Comparison of ENCODE assay signal across 13 cellular contexts in genomic region chr16:25264599-25264998, GRCh38. TPM values are rescaled to one million over a fixed set of nuclear protein-coding genes. Genes with fewer than 3 reads are reported as not detected.
DNase-seq lines count a peak whose midpoint lies in the region; ATAC-seq, FAIRE-seq and TF ChIP-seq lines count a peak whose summit lies in the region.
"Had no signal": no experiment of that assay in that cellular context is flagged by ENCODE, and none has a peak within 500 bp of the region (broad histone marks: within the 10 kb centered on the region; RNA-seq: fewer than 3 reads in every experiment).

No MANE protein-coding gene starts in this region.

- FAIRE-seq in GM12878 (lab: Jason Lieb, UNC): no peak

- CTCF ChIA-PET in GM12878 (lab: Yijun Ruan, JAX): no interaction called here

- TF ChIP-seq RAD21 in GM12878 (IDR thresholded peaks at IDR 0.05; ENCODE audit: insufficient read depth, low read depth, low read length): no peak

- WGBS in GM12878 (ENCODE audit: insufficient coverage, insufficient replicate concordance, low lambda C conversion rate, missing lambda C conversion rate): 97% methylated on average over 2 of the region's 2 CpGs

- RAD21 ChIA-PET in GM12878 (lab: Charles Lee; ENCODE audit: unreplicated experiment): no interaction called here

- TF ChIP-seq POLR2A in GM12878 (IDR thresholded peaks at IDR 0.05; ENCODE audit: low read depth, low read length): no peak

- H3K4me2 ChIP-seq in GM12878 (ENCODE audit: control insufficient read depth, insufficient read depth): no peak overlapping the region

- H3K9me3 ChIP-seq in GM12878 (replicated peaks; ENCODE audit: control insufficient read depth, insufficient read depth, low read length): no peaks in the 10 kb centered on the region
- H3K9me3 ChIP-seq: prostate gland, upper lobe of left lung had no signal

- intact Hi-C loops in GM12878 (cut with micrococcal nuclease; ENCODE audit: unreplicated experiment): no loop called here

- no peaks in the 10 kb centered on the region; the same call in 1 of the 2 replicates for H4K20me1 ChIP-seq in GM12878 (ENCODE audit: control insufficient read depth, insufficient read depth)

- no peaks in the 10 kb centered on the region; the same call in 1 of the 2 replicates for H3K4me1 ChIP-seq in GM12878 (ENCODE audit: control insufficient read depth, insufficient read depth, low read length)
- H3K4me1 ChIP-seq: prostate gland, upper lobe of left lung had no signal

- H3K27me3 ChIP-seq in GM12878 (replicated peaks in 1 of 2; ENCODE audit: control insufficient read depth in 2 of 2, insufficient read depth in 2 of 2, low read length in 1 of 2): no peaks in the 10 kb centered on the region
- H3K27me3 ChIP-seq: upper lobe of left lung had no signal

- in situ Hi-C loops in GM12878 (cut with MboI): no loop called here
- in situ Hi-C loops in GM13976 (cut with MboI; ENCODE audit: low sequenced_read_pairs, unreplicated experiment): no loop called here

- H3K79me2 ChIP-seq in GM12878 (ENCODE audit: control insufficient read depth, insufficient read depth, low read length): peaks cover 18% of the 10 kb centered on the region

- ATAC-seq in GM12878 (no peak), HG02571 (IDR thresholded peaks at IDR 0.05; ENCODE audit: unreplicated experiment) (no peak)

- no peak overlapping the region for H3K27ac ChIP-seq in GM12878 (ENCODE audit: control insufficient read depth, insufficient read depth)
- H3K27ac ChIP-seq: prostate gland, upper lobe of left lung had no signal

- no peak for TF ChIP-seq EP300 in GM12878 (IDR thresholded peaks at IDR 0.05; ENCODE audit: borderline replicate concordance in 1 of 2, control insufficient read depth in 1 of 2, low read depth in 2 of 2, low read length in 2 of 2)

- no peak overlapping the region for H3K9ac ChIP-seq in GM12878 (ENCODE audit: control insufficient read depth, insufficient read depth, low read length)

- H3K36me3 ChIP-seq in GM12878 (ENCODE audit: control insufficient read depth in 2 of 2, insufficient read depth in 2 of 2, low read length in 1 of 2): peaks cover 0 to 3% of the 10 kb centered on the region in 2 experiments; a peak in 1 of 4 replicates
- H3K36me3 ChIP-seq: prostate gland had no signal

- no peak overlapping the region for H2AFZ ChIP-seq in GM12878 (ENCODE audit: control insufficient read depth, low read depth, low read length)

- SMC1A ChIA-PET in GM12878 (lab: Charles Lee; ENCODE audit: uncharacterized antibody, unreplicated experiment): interaction anchor here (0.6 kb wide), 1 partner anchor 683 kb away, joined by 3 read pairs; no protein-coding TSS in a partner anchor

- TF ChIP-seq CTCF in GM12878 (IDR thresholded peaks at IDR 0.05 in 2 of 3, conservative IDR thresholded peaks at IDR 0.05 in 1 of 3; ENCODE audit: control insufficient read depth in 2 of 3, extremely low read depth in 1 of 3, insufficient read depth in 1 of 3, low read depth in 3 of 3, low read length in 3 of 3): no peak
- TF ChIP-seq CTCF in GM13976 (IDR thresholded peaks at IDR 0.05; ENCODE audit: borderline replicate concordance, control extremely low read depth, extremely low read depth, insufficient read depth, missing control alignments): no peak

- BruUV-seq in GM12878 (replicated peaks; lab: Mats Ljungman, UMichigan): no TSS peak

- peak; percentile 15 for DNase-seq in activated CD4-positive, alpha-beta T cell treated with anti-CD3 and anti-CD28 coated beads for 48 hours
- no peak for DNase-seq in activated CD4-positive, alpha-beta T cell treated with anti-CD3 and anti-CD28 coated beads, Interleukin-2, amount 50 U/mL, for 4 hours
- DNase-seq in NAMALWA (ENCODE audit: low spot score) (peak; percentile 15), GM12878 (ENCODE audit: low read depth, low spot score) (no peak), lung microvascular endothelial cell (ENCODE audit: low read depth in 2 of 2) (peak; percentile 35 to 44), kidney tubule cell (ENCODE audit: low spot score) (no peak), GM13976 (ENCODE audit: low spot score) (no peak)
- DNase-seq: activated effector memory CD4-positive, alpha-beta T cell treated with anti-CD3 and anti-CD28 coated beads, Interleukin-2, amount 50 U/mL, for 16 hours; upper lobe of left lung had no signal

- H3K4me3 ChIP-seq in GM12878: no peak overlapping the region
- H3K4me3 ChIP-seq: prostate gland, upper lobe of left lung had no signal

- POLR2A ChIA-PET in GM12878 (lab: Charles Lee): no interaction called here

TF ChIP-seq in GM12878, 131 proteins besides CTCF, POLR2A, EP300 and RAD21:
- TF ChIP-seq NFXL1 (IDR thresholded peaks at IDR 0.05; ENCODE audit: borderline replicate concordance) (no peak), REST (IDR thresholded peaks at IDR 0.05; ENCODE audit: low read depth, low read length) (peak; percentile 90), RUNX3 (IDR thresholded peaks at IDR 0.05; ENCODE audit: low read length) (no peak), MEF2B (IDR thresholded peaks at IDR 0.05; ENCODE audit: partially characterized antibody, poor library complexity, severe bottlenecking) (no peak), SREBF1 (IDR thresholded peaks at IDR 0.05; ENCODE audit: low read length) (no peak)

RNA-seq across cellular contexts. Expression of gene ZKSCAN2, which starts 7.0 kb away (rescaled TPM):
- 12.9 and 13.8 TPM in 2 replicates for total RNA-seq in GM12878 (2013; cell fraction: nucleolus; rRNA removed)
- total RNA-seq in GM12878 (2014; rRNA removed): 3.0 and 3.8 TPM in 2 replicates
- total RNA-seq in GM12878 (2014; rRNA removed; fragmentation: Illumina TruSeq; extraction: Trizol): 3.5 and 3.8 TPM in 2 replicates
- total RNA-seq in GM12878 (2021): 5.4 and 6.6 TPM in 2 replicates
- 2.1 TPM for polyA plus RNA-seq in GM12878 (2011; ENCODE audit: low read depth)
- 2.7 and 3.2 TPM in 2 replicates for polyA plus RNA-seq in GM12878 (2011; rRNA removed)
- 2.4 TPM in 2 replicates for polyA plus RNA-seq in GM12878 (2011; cell fraction: cytosol; rRNA removed)
- 3.4 and 4.3 TPM in 2 replicates for polyA plus RNA-seq in GM12878 (2011; cell fraction: nucleus; rRNA removed)
- 2.0 and 2.1 TPM in 2 replicates for polyA plus RNA-seq in GM12878 (2012)
- polyA plus RNA-seq in GM12878 (2014; fragmentation: Illumina TruSeq; extraction: Trizol): 4.1 and 4.6 TPM in 2 replicates
- 1 to 10 TPM in 1 of 2 experiments, under 1 TPM in 1; 0.75 to 1.2 TPM for polyA plus RNA-seq in GM12878 (2014; fragmentation: Nextera tagmentation; extraction: Ambion mirVana)
- 2.2 and 2.8 TPM in 2 replicates for polyA plus RNA-seq in GM12878 (2014; rRNA removed)
- polyA plus RNA-seq in GM12878 (2016; fragmentation: Nextera tagmentation; extraction: Ambion mirVana): 1 to 10 TPM; 2.7 to 3.3 TPM
- polyA minus RNA-seq in GM12878 (2011; rRNA and poly(A)+ RNA removed): 6.7 and 8.0 TPM in 2 replicates
- 3.2 and 3.6 TPM in 2 replicates for polyA minus RNA-seq in GM12878 (2011; cell fraction: cytosol; rRNA and poly(A)+ RNA removed)
- 4.0 and 8.3 TPM in 2 replicates for polyA minus RNA-seq in GM12878 (2011; cell fraction: nucleus; rRNA and poly(A)+ RNA removed)
- 2.2 and 2.8 TPM in 2 replicates for total RNA-seq in lung microvascular endothelial cell

RNA-seq across cellular contexts. Expression of gene AQP8, which starts 47.9 kb away (rescaled TPM):
- total RNA-seq in GM12878 (2013; cell fraction: nucleolus; rRNA removed): not detected in 2 replicates
- total RNA-seq in GM12878 (2014; rRNA removed) (not detected in 2 replicates), GM12878 (2014; rRNA removed; fragmentation: Illumina TruSeq; extraction: Trizol) (not detected in 2 replicates), GM12878 (2021) (not detected in 2 replicates), lung microvascular endothelial cell (not detected in 2 replicates)
- polyA plus RNA-seq in GM12878 (2011; ENCODE audit: low read depth): not detected
- polyA plus RNA-seq in GM12878 (2011; rRNA removed) (not detected in 2 replicates), GM12878 (2014; fragmentation: Illumina TruSeq; extraction: Trizol) (not detected in 2 replicates), GM12878 (2014; fragmentation: Nextera tagmentation; extraction: Ambion mirVana) (not detected), GM12878 (2014; rRNA removed) (not detected in 2 replicates), GM12878 (2016; fragmentation: Nextera tagmentation; extraction: Ambion mirVana) (not detected)
- not detected in 2 replicates for polyA plus RNA-seq in GM12878 (2011; cell fraction: cytosol; rRNA removed)
- polyA plus RNA-seq in GM12878 (2011; cell fraction: nucleus; rRNA removed): 0.09 and 0.10 TPM in 2 replicates
- not detected in 2 replicates for polyA plus RNA-seq in GM12878 (2012)
- not detected in 2 replicates for polyA minus RNA-seq in GM12878 (2011; rRNA and poly(A)+ RNA removed)
- polyA minus RNA-seq in GM12878 (2011; cell fraction: cytosol; rRNA and poly(A)+ RNA removed): not detected in 2 replicates
- polyA minus RNA-seq in GM12878 (2011; cell fraction: nucleus; rRNA and poly(A)+ RNA removed): not detected in 2 replicates
- total RNA-seq: cerebellum had no signal
- polyA plus RNA-seq: AG04450 had no signal

Comparison
In these comparisons a context has a peak if more than half of its experiments do, and no peak if none do; other contexts are left out.
1. DNase-seq: peak in activated CD4-positive, alpha-beta T cell treated with anti-CD3 and anti-CD28 coated beads for 48 hours (single experiment), NAMALWA (single experiment) and lung microvascular endothelial cell (2 of 2); none in activated CD4-positive, alpha-beta T cell treated with anti-CD3 and anti-CD28 coated beads, Interleukin-2, amount 50 U/mL, for 4 hours (0 of 2), GM12878 (single experiment), kidney tubule cell (single experiment) and GM13976 (single experiment).